1 cellular context compared by ENCODE assay signal in genomic region chr1:53369034-53369750, GRCh38.
TF ChIP-seq lines count a peak whose summit lies in the region.

No MANE protein-coding gene starts in this region.

TF ChIP-seq in IMR-90, 13 proteins besides CTCF, POLR2A, EP300 and RAD21 (continued from another document):
- no peak for TF ChIP-seq USF2 (IDR thresholded peaks at IDR 0.05; ENCODE audit: low read depth, low read length)
- TF ChIP-seq BHLHE40 (IDR thresholded peaks at IDR 0.05; ENCODE audit: low read depth, low read length), result no peak
TF ChIP-seq in IMR-90: peak in this region for 0.
